In the genomic region with DNA sequence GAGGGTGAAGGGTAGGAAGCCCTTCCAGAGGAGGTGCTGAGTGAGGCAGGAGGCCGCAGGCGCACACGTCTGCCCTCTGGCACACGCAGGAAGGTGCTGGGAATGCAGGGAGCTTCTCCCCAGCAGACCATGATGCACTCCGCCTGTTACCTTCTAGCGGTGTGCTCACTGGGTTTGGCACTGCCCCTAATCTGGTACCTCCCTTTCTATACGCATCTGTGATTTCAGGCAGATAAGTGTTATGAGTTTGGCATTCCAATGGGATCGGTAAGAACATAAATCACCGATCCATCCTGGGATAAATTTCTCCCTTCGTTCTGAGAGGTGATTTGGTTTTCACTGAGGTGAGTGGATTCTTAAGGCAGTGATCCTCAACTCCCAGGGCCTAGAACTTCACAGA, we compare ENCODE assay signal across 1 cellular context.
TF ChIP-seq lines count a peak whose summit lies in the region.

No MANE protein-coding gene starts in this region.

TF ChIP-seq in HepG2, 621 proteins besides CTCF, POLR2A, EP300 and RAD21:
- TF ChIP-seq NR2F2 (IDR thresholded peaks at IDR 0.05; ENCODE audit: borderline replicate concordance, low read depth) (no peak), ZBTB33 (CRISPR knock-in tag; IDR thresholded peaks at IDR 0.05) (peak; percentile 26; the same call in 1 of the 2 replicates), ZNF770 (CRISPR knock-in tag; IDR thresholded peaks at IDR 0.05) (no peak), NFIB (CRISPR knock-in tag; IDR thresholded peaks at IDR 0.05; ENCODE audit: borderline replicate concordance) (no peak)
